Comparison of ENCODE assay signal across 15 cellular contexts in genomic region chr3:13083898-13084297, GRCh38. TPM values are rescaled to one million over a fixed set of nuclear protein-coding genes. Genes with fewer than 3 reads are reported as not detected.
DNase-seq lines count a peak whose midpoint lies in the region; ATAC-seq and TF ChIP-seq lines count a peak whose summit lies in the region.
"Had no signal": no experiment of that assay in that cellular context is flagged by ENCODE, and none has a peak within 500 bp of the region (broad histone marks: within the 10 kb centered on the region; RNA-seq: fewer than 3 reads in every experiment).

No MANE protein-coding gene starts in this region.

- no peak overlapping the region for H3K27ac Mint-ChIP-seq in T-cell
- H3K27ac Mint-ChIP-seq: endodermal cell had no signal

- no peaks in the 10 kb centered on the region for H3K9me3 Mint-ChIP-seq in T-cell
- H3K9me3 Mint-ChIP-seq: endodermal cell had no signal

- no peaks in the 10 kb centered on the region for H3K36me3 Mint-ChIP-seq in T-cell

- no peak overlapping the region for H3K4me3 ChIP-seq in spleen
- H3K4me3 ChIP-seq: gastroesophageal sphincter, right atrium auricular region had no signal

- peaks cover 0 to 89% (median 62%) of the 10 kb centered on the region in 6 donors for H3K4me1 ChIP-seq in spleen

- peak overlapping the region in 6 of 8 donors; percentile 22 to 87 (median 61) for H3K27ac ChIP-seq in spleen
- H3K27ac ChIP-seq: gastroesophageal sphincter had no signal

- CTCF ChIA-PET in T-cell (lab: Charles Lee), result no interaction called here

- TF ChIP-seq CTCF in spleen (IDR thresholded peaks at IDR 0.05 in 8 of 11, conservative IDR thresholded peaks at IDR 0.05 in 3 of 11), result no peak

- no peaks in the 10 kb centered on the region for H3K27me3 Mint-ChIP-seq in T-cell

- no peak for TF ChIP-seq POLR2A in spleen (IDR thresholded peaks at IDR 0.05)

- H3K4me3 Mint-ChIP-seq in T-cell, result no peak overlapping the region
- H3K4me3 Mint-ChIP-seq: endodermal cell had no signal

- POLR2A ChIA-PET in T-cell (lab: Charles Lee), result no interaction called here

- peaks cover 5 to 16% (median 7%) of the 10 kb centered on the region in 3 donors for H3K4me1 Mint-ChIP-seq in T-cell
- H3K4me1 Mint-ChIP-seq: endodermal cell had no signal

- ATAC-seq in GM18858 (IDR thresholded peaks at IDR 0.05; ENCODE audit: unreplicated experiment) (peak; percentile 53), GM21717 (IDR thresholded peaks at IDR 0.05; ENCODE audit: unreplicated experiment) (peak; percentile 64), HG03520 (IDR thresholded peaks at IDR 0.05; ENCODE audit: unreplicated experiment) (peak; percentile 44), GM21515 (IDR thresholded peaks at IDR 0.05; ENCODE audit: unreplicated experiment) (no peak), T-cell (replicated peaks in 1 of 4) (no peak)
- ATAC-seq: gastroesophageal sphincter had no signal

- 57 to 80% (median 72%) methylated on average over 5 to 8 of the region's 8 CpGs for WGBS in spleen, 5 donors

- no peaks in the 10 kb centered on the region for H3K27me3 ChIP-seq in spleen (replicated peaks in 1 of 7)
- H3K27me3 ChIP-seq: gastroesophageal sphincter, right atrium auricular region had no signal

- no peaks in the 10 kb centered on the region for H3K9me3 ChIP-seq in spleen
- H3K9me3 ChIP-seq: gastroesophageal sphincter, right atrium auricular region had no signal

- no peaks in the 10 kb centered on the region for H3K36me3 ChIP-seq in spleen
- H3K36me3 ChIP-seq: gastroesophageal sphincter, right atrium auricular region had no signal

- intact Hi-C loops in spleen (cut with DNase I; ENCODE audit: low total_unique reads), result no loop called here

- DNase-seq in spleen (peak; percentile 85), pons (ENCODE audit: low spot score) (no peak), T-cell (no peak)
- DNase-seq: activated naive CD4-positive, alpha-beta T cell treated with Interleukin-2 at 50 U/mL for 16 hours; C1 segment of cervical spinal cord; endodermal cell; NCI-H1694 treated with DMSO at 0.1 percent for 48 hours; NCI-H82; stimulated activated CD4-positive, alpha-beta T cell treated with anti-CD3 and anti-CD28 coated beads, Interleukin-4, amount 100 ng/mL, for 4 hours had no signal

RNA-seq across cellular contexts. Expression of gene IQSEC1, which starts 10.7 kb away (rescaled TPM):
- total RNA-seq in spleen (100 to 1,000 TPM; 107 to 170 (median 123) TPM), T-cell (100 to 1,000 TPM in 1 of 5 donors, 10 to 100 TPM in 4; 73.7 to 113 (median 86.9) TPM)
- 10 to 100 TPM; 23.0 to 39.1 (median 38.7) TPM for polyA plus RNA-seq in spleen

Comparison
In these comparisons a context has a peak if more than half of its experiments do, and no peak if none do; other contexts are left out.
1. ATAC-seq: peak in GM18858 (single experiment), GM21717 (single experiment) and HG03520 (single experiment); none in GM21515 (single experiment) and T-cell (0 of 4).